In genomic region chr1:173476664-173477285, GRCh38 we compare ENCODE assay signal across 8 cellular contexts. TPM values are rescaled to one million over a fixed set of nuclear protein-coding genes. Genes with fewer than 3 reads are reported as not detected.
DNase-seq lines count a peak whose midpoint lies in the region; ATAC-seq and TF ChIP-seq lines count a peak whose summit lies in the region.

No MANE protein-coding gene starts in this region.

- H3K4me1 ChIP-seq in CD4-positive, alpha-beta memory T cell (ENCODE audit: insufficient read depth, low read length) = peaks cover 61% of the 10 kb centered on the region
- H3K4me1 ChIP-seq in duodenal mucosa (ENCODE audit: control insufficient read depth in 1 of 2, insufficient read depth in 2 of 2, low read length in 2 of 2) (peaks cover 39% of the 10 kb centered on the region in 2 donors), lower lobe of right lung (peaks cover 59% of the 10 kb centered on the region)

- ATAC-seq in GM19452 (IDR thresholded peaks at IDR 0.05; ENCODE audit: unreplicated experiment) = peak; percentile 94
- ATAC-seq in HG03571 (IDR thresholded peaks at IDR 0.05; ENCODE audit: unreplicated experiment) = peak; percentile 91
- ATAC-seq in lower lobe of right lung = peak; percentile 88 to 94

- no peaks in the 10 kb centered on the region for H3K9me3 ChIP-seq in CD4-positive, alpha-beta memory T cell (ENCODE audit: control insufficient read depth in 1 of 2, low read length in 2 of 2)
- H3K9me3 ChIP-seq in duodenal mucosa (ENCODE audit: control insufficient read depth in 1 of 2, low read length in 2 of 2) = peaks cover 0 to 1% of the 10 kb centered on the region in 2 donors
- no peaks in the 10 kb centered on the region for H3K9me3 ChIP-seq in lower lobe of right lung

- H3K4me1 Mint-ChIP-seq in CD4-positive, alpha-beta memory T cell = peaks cover 38 to 68% (median 55%) of the 10 kb centered on the region in 4 donors

- POLR2A ChIA-PET in CD4-positive, alpha-beta memory T cell (lab: Charles Lee; ENCODE audit: partially characterized antibody) = interaction anchor here (0.6 to 4.2 kb wide), 28 partner anchors 9 to 1734 kb away, joined by 3 to 49 read pairs (median 4); partner anchors contain the start of genes CACYBP, CENPL, DARS2 and GAS5

- H3K36me3 Mint-ChIP-seq in CD4-positive, alpha-beta memory T cell = peaks cover 24 to 41% of the 10 kb centered on the region in 2 donors

- H3K9ac ChIP-seq in duodenal mucosa (ENCODE audit: low read depth in 1 of 2, low read length in 2 of 2) = peak overlapping the region; percentile 77 to 86

- intact Hi-C loops in CD4-positive, alpha-beta memory T cell (cut with micrococcal nuclease) = loop anchor here (1.0 to 10.0 kb wide), 7 partner anchors 45 to 1518 kb away; partner anchors contain the start of genes CACYBP, RABGAP1L, RC3H1 and ZBTB37
- intact Hi-C loops in lower lobe of right lung (cut with DNase I) = no loop called here

- CTCF ChIA-PET in CD4-positive, alpha-beta memory T cell (lab: Charles Lee; ENCODE audit: partially characterized antibody) = interaction anchor here (0.9 to 4.8 kb wide), 5 partner anchors 19 to 392 kb away, joined by 3 to 41 read pairs (median 3); partner anchors contain the start of genes KLHL20 and ZBTB37

- no peak for TF ChIP-seq CTCF in lower lobe of right lung (IDR thresholded peaks at IDR 0.05)

- H3K27me3 Mint-ChIP-seq in CD4-positive, alpha-beta memory T cell = no peaks in the 10 kb centered on the region

- H3K27me3 ChIP-seq in CD4-positive, alpha-beta memory T cell (ENCODE audit: insufficient read depth, low read length) = no peaks in the 10 kb centered on the region
- H3K27me3 ChIP-seq in duodenal mucosa (ENCODE audit: control insufficient read depth in 1 of 2, insufficient read depth in 2 of 2, low read length in 2 of 2) (no peaks in the 10 kb centered on the region), lower lobe of right lung (ENCODE audit: low read depth) (no peaks in the 10 kb centered on the region)

- H3K27ac Mint-ChIP-seq in CD4-positive, alpha-beta memory T cell = peak overlapping the region; percentile 89 to 95 (median 91)

- H3K4me3 Mint-ChIP-seq in CD4-positive, alpha-beta memory T cell = peak overlapping the region; percentile 89 to 94 (median 91)

- peak; percentile 77 to 90 (median 84) for DNase-seq in CD4-positive, alpha-beta memory T cell
- DNase-seq in NCI-H774 (lab: John Stamatoyannopoulos, UW) (peak; percentile 89), lower lobe of right lung (peak; percentile 96)
- DNase-seq in activated CD4-positive, alpha-beta T cell treated with anti-CD3 and anti-CD28 coated beads, Interleukin-2, amount 50 U/mL, for 48 hours = peak; percentile 83 to 84
- peak; percentile 7 to 83 (median 67) for DNase-seq in stimulated activated CD4-positive, alpha-beta T cell treated with anti-CD3 and anti-CD28 coated beads, TNF-alpha, amount 100 ng/mL, for 24 hours (ENCODE audit: low read depth in 3 of 3)

- peak overlapping the region; percentile 93 for H3K4me3 ChIP-seq in CD4-positive, alpha-beta memory T cell (ENCODE audit: low read length in 2 of 2)
- peak overlapping the region; percentile 85 to 88 for H3K4me3 ChIP-seq in duodenal mucosa (ENCODE audit: low read depth in 1 of 2, low read length in 2 of 2)
- H3K4me3 ChIP-seq in lower lobe of right lung = peak overlapping the region; percentile 91

- H3K27ac ChIP-seq in CD4-positive, alpha-beta memory T cell (ENCODE audit: low read depth, low read length) = peak overlapping the region; percentile 89
- peak overlapping the region; percentile 83 for H3K27ac ChIP-seq in duodenal mucosa (ENCODE audit: low read depth, low read length)
- peak overlapping the region; percentile 98 for H3K27ac ChIP-seq in lower lobe of right lung

- H3K36me3 ChIP-seq in CD4-positive, alpha-beta memory T cell (ENCODE audit: insufficient read depth, low read length) = peaks cover 5% of the 10 kb centered on the region
- H3K36me3 ChIP-seq in duodenal mucosa (ENCODE audit: control insufficient read depth in 1 of 2, insufficient read depth in 2 of 2, low read length in 2 of 2) = peaks cover 7 to 11% of the 10 kb centered on the region in 2 donors
- peaks cover 15% of the 10 kb centered on the region for H3K36me3 ChIP-seq in lower lobe of right lung

- peaks cover 0 to 5% (median 2%) of the 10 kb centered on the region in 8 donors for H3K9me3 Mint-ChIP-seq in CD4-positive, alpha-beta memory T cell

RNA-seq across cellular contexts. Expression of gene PRDX6, which starts 0.4 kb away (rescaled TPM):
- total RNA-seq in CD4-positive, alpha-beta memory T cell = 10 to 100 TPM; 69.9 to 74.8 TPM
- 100 to 1,000 TPM in 1 of 2 donors, 10 to 100 TPM in 1; 88.5 to 112 TPM for polyA plus RNA-seq in CD4-positive, alpha-beta memory T cell
- total RNA-seq in lower lobe of right lung = 187 TPM

Comparison
In these comparisons a context has a peak if more than half of its experiments do, and no peak if none do; other contexts are left out.
1. Peak in every context shown above with its lines: DNase-seq, ATAC-seq, H3K4me3 ChIP-seq and H3K27ac ChIP-seq.